Comparison of ENCODE assay signal across 8 cellular contexts in the genomic region with DNA sequence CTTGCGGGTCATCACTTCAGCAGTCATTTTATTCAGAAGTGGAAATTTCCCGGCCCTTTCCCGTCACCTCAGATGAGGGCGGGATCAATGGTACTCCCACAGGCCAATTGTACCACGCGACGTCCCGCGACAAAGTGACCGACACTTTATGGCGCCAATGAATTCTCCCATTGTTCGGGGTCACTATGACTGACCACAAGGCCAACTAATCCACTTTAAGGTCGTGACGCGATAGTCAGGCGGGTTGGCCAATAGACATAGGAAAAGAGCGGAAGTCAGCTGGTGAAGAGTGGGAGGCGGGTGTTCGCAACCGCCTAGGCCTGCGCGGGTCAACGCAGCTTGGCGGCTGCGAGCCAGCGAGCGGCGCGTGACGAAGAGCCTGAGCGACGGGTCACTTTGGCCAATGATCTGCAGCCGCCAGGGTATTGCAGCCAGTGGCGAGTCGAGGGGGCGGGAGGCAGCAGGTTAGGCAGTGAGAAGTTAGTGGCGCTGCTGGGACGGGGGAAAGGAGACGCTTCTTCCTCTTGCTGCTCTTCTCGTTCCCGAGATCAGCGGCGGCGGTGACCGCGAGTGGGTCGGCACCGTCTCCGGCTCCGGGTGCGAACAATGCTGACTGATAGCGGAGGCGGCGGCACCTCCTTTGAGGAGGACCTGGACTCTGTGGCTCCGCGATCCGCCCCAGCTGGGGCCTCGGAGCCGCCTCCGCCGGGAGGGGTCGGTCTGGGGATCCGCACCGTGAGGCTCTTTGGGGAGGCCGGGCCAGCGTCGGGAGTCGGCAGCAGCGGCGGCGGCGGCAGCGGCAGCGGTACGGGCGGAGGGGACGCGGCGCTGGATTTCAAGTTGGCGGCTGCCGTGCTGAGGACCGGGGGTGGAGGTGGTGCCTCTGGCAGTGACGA. TPM values are rescaled to one million over a fixed set of nuclear protein-coding genes. Genes with fewer than 3 reads are reported as not detected.
DNase-seq lines count a peak whose midpoint lies in the region; ATAC-seq and TF ChIP-seq lines count a peak whose summit lies in the region.

A gene with protein sequence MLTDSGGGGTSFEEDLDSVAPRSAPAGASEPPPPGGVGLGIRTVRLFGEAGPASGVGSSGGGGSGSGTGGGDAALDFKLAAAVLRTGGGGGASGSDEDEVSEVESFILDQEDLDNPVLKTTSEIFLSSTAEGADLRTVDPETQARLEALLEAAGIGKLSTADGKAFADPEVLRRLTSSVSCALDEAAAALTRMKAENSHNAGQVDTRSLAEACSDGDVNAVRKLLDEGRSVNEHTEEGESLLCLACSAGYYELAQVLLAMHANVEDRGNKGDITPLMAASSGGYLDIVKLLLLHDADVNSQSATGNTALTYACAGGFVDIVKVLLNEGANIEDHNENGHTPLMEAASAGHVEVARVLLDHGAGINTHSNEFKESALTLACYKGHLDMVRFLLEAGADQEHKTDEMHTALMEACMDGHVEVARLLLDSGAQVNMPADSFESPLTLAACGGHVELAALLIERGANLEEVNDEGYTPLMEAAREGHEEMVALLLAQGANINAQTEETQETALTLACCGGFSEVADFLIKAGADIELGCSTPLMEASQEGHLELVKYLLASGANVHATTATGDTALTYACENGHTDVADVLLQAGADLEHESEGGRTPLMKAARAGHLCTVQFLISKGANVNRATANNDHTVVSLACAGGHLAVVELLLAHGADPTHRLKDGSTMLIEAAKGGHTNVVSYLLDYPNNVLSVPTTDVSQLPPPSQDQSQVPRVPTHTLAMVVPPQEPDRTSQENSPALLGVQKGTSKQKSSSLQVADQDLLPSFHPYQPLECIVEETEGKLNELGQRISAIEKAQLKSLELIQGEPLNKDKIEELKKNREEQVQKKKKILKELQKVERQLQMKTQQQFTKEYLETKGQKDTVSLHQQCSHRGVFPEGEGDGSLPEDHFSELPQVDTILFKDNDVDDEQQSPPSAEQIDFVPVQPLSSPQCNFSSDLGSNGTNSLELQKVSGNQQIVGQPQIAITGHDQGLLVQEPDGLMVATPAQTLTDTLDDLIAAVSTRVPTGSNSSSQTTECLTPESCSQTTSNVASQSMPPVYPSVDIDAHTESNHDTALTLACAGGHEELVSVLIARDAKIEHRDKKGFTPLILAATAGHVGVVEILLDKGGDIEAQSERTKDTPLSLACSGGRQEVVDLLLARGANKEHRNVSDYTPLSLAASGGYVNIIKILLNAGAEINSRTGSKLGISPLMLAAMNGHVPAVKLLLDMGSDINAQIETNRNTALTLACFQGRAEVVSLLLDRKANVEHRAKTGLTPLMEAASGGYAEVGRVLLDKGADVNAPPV (N-terminal part only) (plus strand): TSS at position 472 of the 896 bp plus-strand sequence. CDS start 135 bp downstream, at position 607.

- peak within 1 kb of the TSS; percentile 97 for H3K27ac ChIP-seq in thymus (ENCODE audit: low read depth)

- H3K4me3 ChIP-seq in thymus (ENCODE audit: low read length): peak within 1 kb of the TSS; percentile 89

- WGBS in thymus: under 1% methylated on average over 83 of the region's 83 CpGs

- H3K9me3 Mint-ChIP-seq in activated naive CD8-positive, alpha-beta T cell treated with anti-CD3 and anti-CD28 coated beads for 36 hours: no peaks in the 10 kb centered on the region
- H3K9me3 Mint-ChIP-seq in glutamatergic neuron (ENCODE audit: unreplicated experiment): peaks cover 2% of the 10 kb centered on the region
- no peaks in the 10 kb centered on the region for H3K9me3 Mint-ChIP-seq in osteocyte (ENCODE audit: unreplicated experiment)

- TF ChIP-seq CTCF in GM10248 (IDR thresholded peaks at IDR 0.05; ENCODE audit: control extremely low read depth, extremely low read depth, low read depth, missing control alignments) (no peak), glutamatergic neuron (IDR thresholded peaks at IDR 0.05; ENCODE audit: partially characterized antibody, unreplicated experiment) (no peak), osteocyte (IDR thresholded peaks at IDR 0.05) (no peak)

- CTCF ChIA-PET in GM10248 (lab: Yijun Ruan, JAX): interaction anchor here (0.8 to 2.9 kb wide), 12 partner anchors 9 to 1195 kb away, joined by 3 to 21 read pairs (median 4); a partner anchor contains a TSS

- no peaks in the 10 kb centered on the region for H3K27me3 Mint-ChIP-seq in activated naive CD8-positive, alpha-beta T cell treated with anti-CD3 and anti-CD28 coated beads for 36 hours
- H3K27me3 Mint-ChIP-seq in glutamatergic neuron (ENCODE audit: unreplicated experiment) (peaks cover 4% of the 10 kb centered on the region), osteocyte (ENCODE audit: unreplicated experiment) (no peaks in the 10 kb centered on the region)

- no peaks in the 10 kb centered on the region for H3K27me3 ChIP-seq in thymus (ENCODE audit: control insufficient read depth, insufficient read depth)

- H3K4me1 ChIP-seq in thymus (ENCODE audit: control insufficient read depth, insufficient read depth, low read length): peaks cover 15% of the 10 kb centered on the region

- POLR2A ChIA-PET in GM10248 (lab: Yijun Ruan, JAX): interaction anchor here (0.6 to 2.9 kb wide), 4 partner anchors 58 to 273 kb away, joined by 3 to 14 read pairs (median 4); a partner anchor contains a TSS

- H3K36me3 ChIP-seq in thymus (ENCODE audit: control insufficient read depth, insufficient read depth): peaks cover 7% of the 10 kb centered on the region

- H3K27ac Mint-ChIP-seq in activated naive CD8-positive, alpha-beta T cell treated with anti-CD3 and anti-CD28 coated beads for 36 hours: no peak within 1 kb of the TSS
- H3K27ac Mint-ChIP-seq in glutamatergic neuron (ENCODE audit: unreplicated experiment): peak within 1 kb of the TSS; percentile 64
- no peak within 1 kb of the TSS for H3K27ac Mint-ChIP-seq in osteocyte (ENCODE audit: unreplicated experiment)

- ATAC-seq in HG02623 (IDR thresholded peaks at IDR 0.05; ENCODE audit: unreplicated experiment): peak; percentile 82

- peaks cover 28% of the 10 kb centered on the region for H3K4me1 Mint-ChIP-seq in activated naive CD8-positive, alpha-beta T cell treated with anti-CD3 and anti-CD28 coated beads for 36 hours
- H3K4me1 Mint-ChIP-seq in glutamatergic neuron (ENCODE audit: low read depth, unreplicated experiment): peaks cover 14% of the 10 kb centered on the region
- peaks cover 26% of the 10 kb centered on the region for H3K4me1 Mint-ChIP-seq in osteocyte (ENCODE audit: unreplicated experiment)

- H3K9me3 ChIP-seq in thymus (ENCODE audit: control insufficient read depth): no peaks in the 10 kb centered on the region

- DNase-seq in GM10248 (ENCODE audit: extremely low spot score): peak; percentile 93
- DNase-seq in NCI-H1105 (lab: John Stamatoyannopoulos, UW): peak; percentile 96
- DNase-seq in SKM-1 treated with dmso at 0.1 percent for 144 hours (lab: John Stamatoyannopoulos, UW; ENCODE audit: unreplicated experiment): peak; percentile 100
- peak; percentile 98 for DNase-seq in activated naive CD8-positive, alpha-beta T cell treated with anti-CD3 and anti-CD28 coated beads for 36 hours
- DNase-seq in glutamatergic neuron: peak; percentile 96
- peak; percentile 99 for DNase-seq in osteocyte (ENCODE audit: extremely low spot score, unreplicated experiment)

- peaks cover 15% of the 10 kb centered on the region for H3K36me3 Mint-ChIP-seq in activated naive CD8-positive, alpha-beta T cell treated with anti-CD3 and anti-CD28 coated beads for 36 hours
- H3K36me3 Mint-ChIP-seq in glutamatergic neuron (ENCODE audit: unreplicated experiment) (no peaks in the 10 kb centered on the region), osteocyte (ENCODE audit: unreplicated experiment) (peaks cover 3% of the 10 kb centered on the region)

- H3K4me3 Mint-ChIP-seq in activated naive CD8-positive, alpha-beta T cell treated with anti-CD3 and anti-CD28 coated beads for 36 hours: no peak within 1 kb of the TSS
- H3K4me3 Mint-ChIP-seq in glutamatergic neuron (ENCODE audit: unreplicated experiment) (no peak within 1 kb of the TSS), osteocyte (ENCODE audit: unreplicated experiment) (no peak within 1 kb of the TSS)

RNA-seq across cellular contexts. Expression of the gene that starts here (rescaled TPM):
- 10 to 100 TPM; 86.7 to 89.6 TPM for total RNA-seq in activated naive CD8-positive, alpha-beta T cell treated with anti-CD3 and anti-CD28 coated beads for 36 hours
- total RNA-seq in glutamatergic neuron (ENCODE audit: unreplicated experiment): 105 TPM
- 80.8 and 82.3 TPM in 2 replicates for total RNA-seq in osteocyte
- 60.1 TPM for polyA plus RNA-seq in thymus

Comparison
In these comparisons a context has a peak if more than half of its experiments do, and no peak if none do; other contexts are left out.
1. Peak in every context shown above with its lines: DNase-seq, ATAC-seq, H3K4me3 ChIP-seq and H3K27ac ChIP-seq.